8 cellular contexts compared by ENCODE assay signal in the genomic region with DNA sequence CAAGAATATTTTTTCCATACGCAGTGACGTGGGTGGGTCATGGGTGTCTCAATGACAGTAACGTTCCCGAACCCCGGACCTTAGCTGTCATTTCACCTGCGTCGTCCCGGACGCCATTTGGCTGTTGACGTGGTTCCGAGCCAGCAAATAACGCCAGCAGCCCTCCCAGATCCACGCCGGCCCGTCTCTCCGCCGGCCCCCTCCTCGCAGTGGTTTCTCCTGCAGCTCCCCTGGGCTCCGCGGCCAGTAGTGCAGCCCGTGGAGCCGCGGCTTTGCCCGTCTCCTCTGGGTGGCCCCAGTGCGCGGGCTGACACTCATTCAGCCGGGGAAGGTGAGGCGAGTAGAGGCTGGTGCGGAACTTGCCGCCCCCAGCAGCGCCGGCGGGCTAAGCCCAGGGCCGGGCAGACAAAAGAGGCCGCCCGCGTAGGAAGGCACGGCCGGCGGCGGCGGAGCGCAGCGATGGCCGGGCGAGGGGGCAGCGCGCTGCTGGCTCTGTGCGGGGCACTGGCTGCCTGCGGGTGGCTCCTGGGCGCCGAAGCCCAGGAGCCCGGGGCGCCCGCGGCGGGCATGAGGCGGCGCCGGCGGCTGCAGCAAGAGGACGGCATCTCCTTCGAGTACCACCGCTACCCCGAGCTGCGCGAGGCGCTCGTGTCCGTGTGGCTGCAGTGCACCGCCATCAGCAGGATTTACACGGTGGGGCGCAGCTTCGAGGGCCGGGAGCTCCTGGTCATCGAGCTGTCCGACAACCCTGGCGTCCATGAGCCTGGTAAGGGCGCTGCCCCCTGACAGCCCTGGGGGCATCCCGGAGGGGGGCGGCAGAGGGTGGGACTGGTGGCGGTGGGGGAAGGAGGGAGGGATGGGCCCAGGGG. TPM values are rescaled to one million over a fixed set of nuclear protein-coding genes. Genes with fewer than 3 reads are reported as not detected.
A peak's percentile ranks its signal among the peaks of the same experiment; 100 is the strongest.
DNase-seq lines count a peak whose midpoint lies in the region; ATAC-seq and TF ChIP-seq lines count a peak whose summit lies in the region.

TSS of gene CPE (plus strand) at position 246 of the 869 bp plus-strand sequence. CDS start at position 460, 214 bp downstream.

- H3K9ac ChIP-seq in iPS-20b (ENCODE audit: low read depth, low read length), result peak within 1 kb of the TSS; percentile 16; the same call in 1 of the 2 replicates
- peak within 1 kb of the TSS; percentile 77 for H3K9ac ChIP-seq in skeletal muscle satellite cell (ENCODE audit: low read depth, low read length)

- peaks cover 10% of the 10 kb centered on the region for H3K4me1 Mint-ChIP-seq in activated B cell treated with CpG ODN at 0.5 μM for 24 hours

- H3K9me3 ChIP-seq in iPS-20b (ENCODE audit: insufficient read depth, low read depth, low read length) (no peaks in the 10 kb centered on the region), skeletal muscle satellite cell (replicated peaks; ENCODE audit: low read length) (no peaks in the 10 kb centered on the region)

- ATAC-seq in HG02798 (IDR thresholded peaks at IDR 0.05; ENCODE audit: poor library complexity, unreplicated experiment) (peak; percentile 95), activated B cell treated with CpG ODN at 0.5 μM for 24 hours (ENCODE audit: low read depth) (peak; percentile 96)

- TF ChIP-seq CTCF in GM12875 (IDR thresholded peaks at IDR 0.05; ENCODE audit: borderline replicate concordance, insufficient read depth, low read depth, low read length) (peak; percentile 41; the same call in 1 of the 2 replicates), activated B cell treated with CpG ODN at 0.5 μM for 24 hours (IDR thresholded peaks at IDR 0.05) (no peak), cardiac fibroblast (IDR thresholded peaks at IDR 0.05; ENCODE audit: low read depth, low read length) (peak; percentile 56)

- POLR2A ChIA-PET in activated B cell treated with CpG ODN at 0.5 μM for 24 hours (lab: Charles Lee), result no interaction called here

- no peak within 1 kb of the TSS for H3K27ac Mint-ChIP-seq in activated B cell treated with CpG ODN at 0.5 μM for 24 hours

- CTCF ChIA-PET in activated B cell treated with CpG ODN at 0.5 μM for 24 hours (lab: Charles Lee), result no interaction called here

- intact Hi-C loops in activated B cell treated with CpG ODN at 0.5 μM for 24 hours (cut with micrococcal nuclease), result no loop called here

- H3K4me2 ChIP-seq in skeletal muscle satellite cell (ENCODE audit: low read length), result peak within 1 kb of the TSS; percentile 99

- no peak within 1 kb of the TSS for H3K27ac ChIP-seq in iPS-20b (ENCODE audit: low read length)

- H3K27me3 ChIP-seq in iPS-20b (ENCODE audit: insufficient read depth, low read length), result peaks cover 31% of the 10 kb centered on the region
- H3K27me3 ChIP-seq in skeletal muscle satellite cell (ENCODE audit: control insufficient read depth, insufficient read depth, low read length), result no peaks in the 10 kb centered on the region

- H3K27me3 Mint-ChIP-seq in activated B cell treated with CpG ODN at 0.5 μM for 24 hours, result peaks cover 43% of the 10 kb centered on the region

- no peaks in the 10 kb centered on the region for H3K36me3 Mint-ChIP-seq in activated B cell treated with CpG ODN at 0.5 μM for 24 hours (ENCODE audit: low read depth)

- DNase-seq in NCI-H1694 treated with DMSO at 0.1 percent for 48 hours (lab: John Stamatoyannopoulos, UW) (peak; percentile 74), activated B cell treated with CpG ODN at 0.5 μM for 24 hours (peak; percentile 40), cardiac fibroblast (ENCODE audit: low read depth in 2 of 2) (peak; percentile 54 to 79), NAMALWA (ENCODE audit: low spot score) (no peak)

- H3K9me3 Mint-ChIP-seq in activated B cell treated with CpG ODN at 0.5 μM for 24 hours, result no peaks in the 10 kb centered on the region

- peak within 1 kb of the TSS; percentile 65 for H3K4me3 Mint-ChIP-seq in activated B cell treated with CpG ODN at 0.5 μM for 24 hours

- H3K4me3 ChIP-seq in GM12875 (ENCODE audit: low read depth, low read length) (no peak within 1 kb of the TSS), cardiac fibroblast (replicated peaks in 1 of 2; ENCODE audit: low read depth in 2 of 2, low read length in 2 of 2) (peak within 1 kb of the TSS; percentile 54 to 57), iPS-20b (ENCODE audit: low read length) (peak within 1 kb of the TSS; percentile 79), skeletal muscle satellite cell (ENCODE audit: low read length) (peak within 1 kb of the TSS; percentile 90)

- no peaks in the 10 kb centered on the region for H3K36me3 ChIP-seq in iPS-20b (ENCODE audit: insufficient read depth, low read depth, low read length)
- H3K36me3 ChIP-seq in skeletal muscle satellite cell (ENCODE audit: insufficient read depth, low read length), result no peaks in the 10 kb centered on the region

- H3K4me1 ChIP-seq in iPS-20b (ENCODE audit: insufficient read depth, low read length) (peaks cover 17% of the 10 kb centered on the region), skeletal muscle satellite cell (ENCODE audit: control insufficient read depth, insufficient read depth, low read length) (peaks cover 2% of the 10 kb centered on the region)

RNA-seq across cellular contexts. Expression of gene CPE, which starts in this region (rescaled TPM):
- not detected in 2 replicates for total RNA-seq in activated B cell treated with CpG ODN at 0.5 μM for 24 hours
- 3.1 and 3.3 TPM in 2 replicates for total RNA-seq in skeletal muscle satellite cell (2012; rRNA removed)

Comparison
In these comparisons a context has a peak if more than half of its experiments do, and no peak if none do; other contexts are left out.
1. Peak in DNase-seq and ATAC-seq in activated B cell treated with CpG ODN at 0.5 μM for 24 hours; RNA of the gene not detected or under 1 TPM.